ENCODE assay signal across 8 cellular contexts in the genomic region with DNA sequence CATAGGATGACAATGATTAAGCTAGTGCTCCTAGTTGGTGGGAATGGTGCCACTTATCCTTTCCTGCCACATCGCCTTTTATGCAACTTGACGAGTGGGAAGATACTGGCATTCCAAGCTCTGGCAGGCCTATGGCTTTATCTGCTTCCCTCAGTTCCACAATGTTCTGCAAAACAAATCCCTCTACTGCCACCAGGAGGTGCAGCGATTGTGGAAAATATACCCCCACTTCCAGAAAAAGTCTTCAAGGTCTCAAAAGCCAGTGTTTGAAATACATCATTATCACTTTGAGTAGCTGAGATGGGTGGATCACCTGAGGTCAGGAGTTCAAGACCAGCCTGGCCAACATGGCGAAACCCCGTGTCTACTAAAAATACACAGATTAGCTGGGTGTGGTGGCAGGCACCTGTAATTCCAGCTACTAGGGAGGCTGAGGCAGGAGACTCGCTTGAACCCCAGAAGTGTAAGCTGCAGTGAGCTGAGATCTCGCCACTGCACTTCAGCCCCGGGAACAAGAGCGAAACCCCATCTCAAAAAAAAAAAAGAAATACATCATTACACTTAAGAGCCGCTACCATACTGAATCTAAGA. TPM values are rescaled to one million over a fixed set of nuclear protein-coding genes. Genes with fewer than 3 reads are reported as not detected.
DNase-seq lines count a peak whose midpoint lies in the region; ATAC-seq, FAIRE-seq and TF ChIP-seq lines count a peak whose summit lies in the region.

No MANE protein-coding gene starts in this region.

- BruUV-seq in K562 (replicated peaks; lab: Mats Ljungman, UMichigan) = no TSS peak

- H2AFZ ChIP-seq in K562 (ENCODE audit: low read depth, low read length) = no peak overlapping the region

- H3K27me3 ChIP-seq in BLaER1 (no peaks in the 10 kb centered on the region), NT2/D1 (ENCODE audit: insufficient read depth, insufficient read length) (no peaks in the 10 kb centered on the region), K562 (ENCODE audit: control insufficient read depth in 2 of 2, insufficient read depth in 2 of 2, low read length in 2 of 2) (no peaks in the 10 kb centered on the region)

- DNase-seq in NT2/D1 (ENCODE audit: low read depth, low spot score) (peak; percentile 51), K562 (ENCODE audit: extremely low read depth in 1 of 4, low spot score in 3 of 4) (peak; percentile 31 to 62 (median 41)), inferior parietal cortex (ENCODE audit: extremely low spot score) (peak; percentile 72), stromal cell of bone marrow (ENCODE audit: low read depth) (peak; percentile 55)

- no peak overlapping the region for H3K27ac ChIP-seq in BLaER1
- no peak overlapping the region for H3K27ac ChIP-seq in K562 (ENCODE audit: extremely low read depth, low read depth, low read length)

- peak; percentile 67 to 72 for TF ChIP-seq RAD21 in K562 (CRISPR knock-in tag; conservative IDR thresholded peaks at IDR 0.05 in 1 of 2, IDR thresholded peaks at IDR 0.05 in 1 of 2)

- ATAC-seq in K562 = peak; percentile 47
- ATAC-seq in HG03135 (IDR thresholded peaks at IDR 0.05; ENCODE audit: unreplicated experiment) = no peak
- ATAC-seq in HG02571 (IDR thresholded peaks at IDR 0.05; ENCODE audit: unreplicated experiment) = no peak

- in situ Hi-C loops in K562 (cut with MboI) = no loop called here

- 42% methylated on average over 9 of the region's 10 CpGs for WGBS in K562 (ENCODE audit: insufficient coverage, low coverage, missing lambda C conversion rate)

- peak; percentile 57 for TF ChIP-seq CTCF in GM12872 (IDR thresholded peaks at IDR 0.05; ENCODE audit: insufficient read depth, low read depth, low read length)
- peak; percentile 60 to 79 (median 67) for TF ChIP-seq CTCF in K562 (IDR thresholded peaks at IDR 0.05 in 2 of 3, conservative IDR thresholded peaks at IDR 0.05 in 1 of 3; ENCODE audit: insufficient read depth in 2 of 3, low read depth in 1 of 3, low read length in 3 of 3)

- no peaks in the 10 kb centered on the region for H3K9me3 ChIP-seq in BLaER1
- H3K9me3 ChIP-seq in NT2/D1 (ENCODE audit: insufficient read depth, low read length) = no peaks in the 10 kb centered on the region
- no peaks in the 10 kb centered on the region for H3K9me3 ChIP-seq in K562 (replicated peaks; ENCODE audit: control insufficient read depth, insufficient read depth, low read depth, low read length)

- H3K4me2 ChIP-seq in BLaER1 (peak overlapping the region; percentile 3; the same call in 1 of the 2 replicates), K562 (ENCODE audit: insufficient read depth, low read length) (peak overlapping the region; percentile 37)

- H3K4me1 ChIP-seq in BLaER1 = peaks cover 41% of the 10 kb centered on the region
- no peaks in the 10 kb centered on the region for H3K4me1 ChIP-seq in NT2/D1 (ENCODE audit: insufficient read depth, insufficient read length)
- peaks cover 7 to 21% of the 10 kb centered on the region in 2 experiments for H3K4me1 ChIP-seq in K562 (replicated peaks in 1 of 2; ENCODE audit: control insufficient read depth in 2 of 2, insufficient read depth in 2 of 2, low read length in 2 of 2)

- H3K9me1 ChIP-seq in K562 (ENCODE audit: control insufficient read depth, insufficient read depth, low read length) = no peaks in the 10 kb centered on the region

- CTCF ChIA-PET in K562 (lab: Yijun Ruan, JAX; ENCODE audit: low intra/inter-chr PET ratio) = interaction anchor here (0.6 to 2.0 kb wide), 3 partner anchors 93 to 698 kb away, joined by 3 to 6 read pairs (median 4); no protein-coding TSS in a partner anchor

- H4K20me1 ChIP-seq in BLaER1 (peaks cover 82% of the 10 kb centered on the region), K562 (replicated peaks; ENCODE audit: control insufficient read depth, insufficient read depth, low read length) (peaks cover 24% of the 10 kb centered on the region)

- FAIRE-seq in K562 (lab: Jason Lieb, UNC) = peak; percentile 83

- intact Hi-C loops in K562 (cut with micrococcal nuclease) = loop anchor here (1.0 to 10.0 kb wide), 4 partner anchors 33 to 139 kb away; no protein-coding TSS in a partner anchor

- no peak overlapping the region for H3K9ac ChIP-seq in BLaER1
- H3K9ac ChIP-seq in NT2/D1 (ENCODE audit: insufficient read length, low read depth) = no peak overlapping the region
- no peak overlapping the region for H3K9ac ChIP-seq in K562 (ENCODE audit: insufficient read depth in 1 of 2, low read depth in 2 of 2, low read length in 2 of 2)

- no peak for TF ChIP-seq EP300 in K562 (IDR thresholded peaks at IDR 0.05; ENCODE audit: low read length)

- TF ChIP-seq POLR2A in K562 (conservative IDR thresholded peaks at IDR 0.05) = no peak

- H3K36me3 ChIP-seq in BLaER1 (peaks cover 17% of the 10 kb centered on the region), NT2/D1 (ENCODE audit: insufficient read depth, insufficient read length, low read length) (peaks cover 9% of the 10 kb centered on the region), K562 (ENCODE audit: control insufficient read depth, insufficient read depth, low read length) (peaks cover 21% of the 10 kb centered on the region; the same call in 2 of the 3 replicates)

- POLR2A ChIA-PET in K562 (lab: Yijun Ruan, JAX) = interaction anchor here (0.7 to 1.5 kb wide), 7 partner anchors 8 to 253 kb away, joined by 3 to 5 read pairs (median 4); no protein-coding TSS in a partner anchor

- peaks cover 88% of the 10 kb centered on the region for H3K79me2 ChIP-seq in K562 (ENCODE audit: control insufficient read depth, insufficient read depth, low read length)

- no peak overlapping the region for H3K4me3 ChIP-seq in BLaER1
- H3K4me3 ChIP-seq in NT2/D1 (ENCODE audit: insufficient read length, low read depth) = no peak overlapping the region
- no peak overlapping the region for H3K4me3 ChIP-seq in K562

TF ChIP-seq in K562, 482 proteins besides CTCF, POLR2A, EP300 and RAD21 (continues in another document):
- TF ChIP-seq, protein P1, sequence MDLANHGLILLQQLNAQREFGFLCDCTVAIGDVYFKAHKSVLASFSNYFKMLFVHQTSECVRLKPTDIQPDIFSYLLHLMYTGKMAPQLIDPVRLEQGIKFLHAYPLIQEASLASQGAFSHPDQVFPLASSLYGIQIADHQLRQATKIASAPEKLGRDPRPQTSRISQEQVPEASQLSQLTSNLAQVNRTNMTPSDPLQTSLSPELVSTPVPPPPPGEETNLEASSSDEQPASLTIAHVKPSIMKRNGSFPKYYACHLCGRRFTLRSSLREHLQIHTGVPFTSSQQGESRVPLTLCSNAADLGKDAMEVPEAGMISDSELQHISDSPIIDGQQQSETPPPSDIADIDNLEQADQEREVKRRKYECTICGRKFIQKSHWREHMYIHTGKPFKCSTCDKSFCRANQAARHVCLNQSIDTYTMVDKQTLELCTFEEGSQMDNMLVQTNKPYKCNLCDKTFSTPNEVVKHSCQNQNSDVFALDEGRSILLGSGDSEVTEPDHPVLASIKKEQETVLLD (IDR thresholded peaks at IDR 0.05) = no peak
- TF ChIP-seq PML (IDR thresholded peaks at IDR 0.05; ENCODE audit: low read length) (no peak), RCOR1 (IDR thresholded peaks at IDR 0.05; ENCODE audit: borderline replicate concordance in 1 of 2, low read depth in 2 of 2, low read length in 2 of 2) (peak in 1 of 2 experiments; percentile 47; a peak in 1 of 4 replicates), C11orf30 (IDR thresholded peaks at IDR 0.05; ENCODE audit: low read depth) (no peak), TEAD2 (tag; IDR thresholded peaks at IDR 0.05) (0 out of 2 replicates have a peak, but pooled peaks have one; percentile 23), SMARCB1 (IDR thresholded peaks at IDR 0.05; ENCODE audit: insufficient read length, low read depth) (no peak), ZFX (CRISPR knock-in tag; IDR thresholded peaks at IDR 0.05) (no peak), CHD4 (IDR thresholded peaks at IDR 0.05; ENCODE audit: insufficient read depth, insufficient replicate concordance, low read depth, low read length, poor library complexity, severe bottlenecking) (no peak), SMAD2 (IDR thresholded peaks at IDR 0.05; ENCODE audit: low read depth, low read length) (no peak), GABPB1 (CRISPR knock-in tag; IDR thresholded peaks at IDR 0.05) (no peak), ZNF436 (CRISPR knock-in tag; IDR thresholded peaks at IDR 0.05) (no peak), HMGN3 (IDR thresholded peaks at IDR 0.05; ENCODE audit: borderline replicate concordance, extremely low read depth, insufficient read length, low read depth, low read length) (no peak), MXI1 (IDR thresholded peaks at IDR 0.05; ENCODE audit: low read depth, low read length) (no peak), RBFOX2 (IDR thresholded peaks at IDR 0.05; ENCODE audit: low read depth, low read length) (no peak), RFX1 (IDR thresholded peaks at IDR 0.05) (no peak)
- TF ChIP-seq, protein P2, sequence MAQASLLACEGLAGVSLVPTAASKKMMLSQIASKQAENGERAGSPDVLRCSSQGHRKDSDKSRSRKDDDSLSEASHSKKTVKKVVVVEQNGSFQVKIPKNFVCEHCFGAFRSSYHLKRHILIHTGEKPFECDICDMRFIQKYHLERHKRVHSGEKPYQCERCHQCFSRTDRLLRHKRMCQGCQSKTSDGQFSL (CRISPR knock-in tag; IDR thresholded peaks at IDR 0.05) = no peak
- TF ChIP-seq, protein P2 (tag; IDR thresholded peaks at IDR 0.05) = no peak

RNA-seq across cellular contexts. Expression of a gene that starts 3.4 kb away (rescaled TPM):
- 50.5 and 114 TPM in 2 replicates for total RNA-seq in K562 (2011; cell fraction: chromatin; rRNA removed; ENCODE audit: low replicate concordance)
- 35.4 and 43.6 TPM in 2 replicates for total RNA-seq in K562 (2011; cell fraction: nucleolus; rRNA removed)
- total RNA-seq in K562 (2011; cell fraction: nucleoplasm; rRNA removed) = 53.7 and 70.5 TPM in 2 replicates
- total RNA-seq in K562 (2014; rRNA removed) = 47.5 and 62.6 TPM in 2 replicates
- 72.9 and 76.9 TPM in 2 replicates for total RNA-seq in K562 (2014; rRNA removed; fragmentation: Illumina TruSeq; extraction: Trizol)
- total RNA-seq in K562 (2015; rRNA removed; fragmentation: Illumina TruSeq; extraction: Trizol) = 66.7 and 71.4 TPM in 2 replicates
- total RNA-seq in K562 (2021) = 70.4 and 73.2 TPM in 2 replicates
- polyA plus RNA-seq in K562 (2011; rRNA removed) = 125 and 162 TPM in 2 replicates
- 198 and 220 TPM in 2 replicates for polyA plus RNA-seq in K562 (2011; cell fraction: cytosol; rRNA removed)
- polyA plus RNA-seq in K562 (2011; cell fraction: nucleus; rRNA removed) = 189 and 225 TPM in 2 replicates
- polyA plus RNA-seq in K562 (2012) = 65.5 and 75.7 TPM in 2 replicates
- 104 and 120 TPM in 2 replicates for polyA plus RNA-seq in K562 (2014; fragmentation: Illumina TruSeq; extraction: Trizol)
- 10 to 100 TPM; 23.6 to 24.5 TPM for polyA plus RNA-seq in K562 (2014; fragmentation: Nextera tagmentation; extraction: Ambion mirVana)
- polyA plus RNA-seq in K562 (2014; rRNA removed) = 69.5 and 78.9 TPM in 2 replicates
- 178 and 195 TPM in 2 replicates for polyA minus RNA-seq in K562 (2011; rRNA and poly(A)+ RNA removed)
- 78.4 and 91.4 TPM in 2 replicates for polyA minus RNA-seq in K562 (2011; cell fraction: cytosol; rRNA and poly(A)+ RNA removed)
- polyA minus RNA-seq in K562 (2011; cell fraction: nucleus; rRNA and poly(A)+ RNA removed) = 36.9 and 68.3 TPM in 2 replicates
